ENCODE assay signal across 1 cellular context in genomic region chr19:10718205-10719196, GRCh38.
TF ChIP-seq lines count a peak whose summit lies in the region.

No MANE protein-coding gene starts in this region.

TF ChIP-seq in neural cell, 6 proteins besides CTCF, POLR2A, EP300 and RAD21 (continued from another document):
- no peak for TF ChIP-seq REST (IDR thresholded peaks at IDR 0.05; ENCODE audit: borderline replicate concordance)
- no peak for TF ChIP-seq SMC3 (conservative IDR thresholded peaks at IDR 0.05; ENCODE audit: poor library complexity)
- TF ChIP-seq POLR2AphosphoS5 (IDR thresholded peaks at IDR 0.05), result no peak
- TF ChIP-seq MXI1 (conservative IDR thresholded peaks at IDR 0.05; ENCODE audit: poor library complexity, severe bottlenecking), result peak; percentile 92
- TF ChIP-seq EZH2 (IDR thresholded peaks at IDR 0.05; ENCODE audit: borderline replicate concordance, insufficient read depth, low read length, poor library complexity, severe bottlenecking), result no peak
TF ChIP-seq in neural cell: peak in this region for 1.
